Comparison of ENCODE assay signal across 12 cellular contexts in genomic region chr12:32444895-32445294, GRCh38. TPM values are rescaled to one million over a fixed set of nuclear protein-coding genes. Genes with fewer than 3 reads are reported as not detected.
DNase-seq lines count a peak whose midpoint lies in the region; ATAC-seq, FAIRE-seq and TF ChIP-seq lines count a peak whose summit lies in the region.
"Had no signal": no experiment of that assay in that cellular context is flagged by ENCODE, and none has a peak within 500 bp of the region (broad histone marks: within the 10 kb centered on the region; RNA-seq: fewer than 3 reads in every experiment).

No MANE protein-coding gene starts in this region.

- H3K27ac ChIP-seq in endothelial cell of umbilical vein (ENCODE audit: insufficient read depth, low read depth, low read length): peak overlapping the region; percentile 67
- H3K27ac ChIP-seq: right lobe of liver had no signal

- H3K4me2 ChIP-seq in endothelial cell of umbilical vein (ENCODE audit: insufficient read depth, low read length): peak overlapping the region; percentile 45

- dilution Hi-C loops in endothelial cell of umbilical vein (cut with MboI; ENCODE audit: extremely low pct_ligation_motif_present, low sequenced_read_pairs): no loop called here

- no peaks in the 10 kb centered on the region for H3K27me3 ChIP-seq in endothelial cell of umbilical vein (ENCODE audit: control insufficient read depth in 2 of 2, insufficient read depth in 2 of 2, low read length in 2 of 2)
- H3K27me3 ChIP-seq: right lobe of liver had no signal

- DNase-seq in NCI-H2227 (lab: John Stamatoyannopoulos, UW; ENCODE audit: unreplicated experiment) (peak; percentile 5), NCI-H2227 treated with DMSO at 0.1 percent for 48 hours (lab: John Stamatoyannopoulos, UW) (no peak), NCI-H2196 treated with DMSO at 0.1 percent for 48 hours (lab: John Stamatoyannopoulos, UW; ENCODE audit: unreplicated experiment) (peak; percentile 10), endothelial cell of umbilical vein (ENCODE audit: low read depth, low spot score) (peak; percentile 93), renal cortical epithelial cell (ENCODE audit: low read depth) (peak; percentile 99), NOMO-1 treated with dmso at 0.1 percent for 144 hours (lab: John Stamatoyannopoulos, UW; ENCODE audit: unreplicated experiment) (no peak)
- DNase-seq: activated CD4-positive, alpha-beta T cell treated with anti-CD3 and anti-CD28 coated beads for 36 hours; right lobe of liver; stimulated activated naive CD8-positive, alpha-beta T cell treated with anti-CD3 and anti-CD28 coated beads, Interleukin-15, Interleukin-2, amounts not matched to agents 100 U/mL and 50 U/mL, for 24 hours had no signal

- no peaks in the 10 kb centered on the region for H4K20me1 ChIP-seq in endothelial cell of umbilical vein (replicated peaks; ENCODE audit: control insufficient read depth, extremely low read depth, insufficient read depth, low read length)

- intact Hi-C loops in endothelial cell of umbilical vein (cut with micrococcal nuclease): loop anchor here (1.0 kb wide), 2 partner anchors 8 to 9 kb away; no protein-coding TSS in a partner anchor

- peak; percentile 82 for FAIRE-seq in endothelial cell of umbilical vein (lab: Jason Lieb, UNC)
- FAIRE-seq: GM12891 had no signal

- CTCF ChIA-PET in endothelial cell of umbilical vein (lab: Charles Lee): no interaction called here

- H3K79me2 ChIP-seq in endothelial cell of umbilical vein (ENCODE audit: control insufficient read depth, insufficient read depth, low read length): peaks cover 22% of the 10 kb centered on the region

- no peak for ATAC-seq in GM19395 (IDR thresholded peaks at IDR 0.05; ENCODE audit: unreplicated experiment)
- no peak for ATAC-seq in HG02884 (IDR thresholded peaks at IDR 0.05; ENCODE audit: unreplicated experiment)
- ATAC-seq: activated CD4-positive, alpha-beta T cell treated with anti-CD3 and anti-CD28 coated beads for 36 hours; stimulated activated naive CD8-positive, alpha-beta T cell treated with anti-CD3 and anti-CD28 coated beads, Interleukin-15, Interleukin-2, amounts not matched to agents 100 U/mL and 50 U/mL, for 24 hours had no signal

- H2AFZ ChIP-seq in endothelial cell of umbilical vein (ENCODE audit: low read depth, low read length): no peak overlapping the region

- no peak for TF ChIP-seq CTCF in endothelial cell of umbilical vein (IDR thresholded peaks at IDR 0.05; ENCODE audit: extremely low read depth in 1 of 2, insufficient read depth in 1 of 2, low read depth in 1 of 2, low read length in 2 of 2)

- no peaks in the 10 kb centered on the region for H3K9me1 ChIP-seq in endothelial cell of umbilical vein (replicated peaks; ENCODE audit: control insufficient read depth, extremely low read depth, insufficient read depth, low read length)

- no peaks in the 10 kb centered on the region for H3K36me3 ChIP-seq in endothelial cell of umbilical vein (ENCODE audit: control insufficient read depth in 2 of 2, extremely low read depth in 1 of 2, insufficient read depth in 2 of 2, low read length in 2 of 2)
- H3K36me3 ChIP-seq: right lobe of liver had no signal

- H3K9me3 ChIP-seq in endothelial cell of umbilical vein (replicated peaks; ENCODE audit: control insufficient read depth, insufficient read depth, low read length): no peaks in the 10 kb centered on the region
- H3K9me3 ChIP-seq: right lobe of liver had no signal

- peak overlapping the region; percentile 0 for H3K9ac ChIP-seq in endothelial cell of umbilical vein (replicated peaks; ENCODE audit: extremely low read depth, insufficient read depth, low read length)

- no peak for TF ChIP-seq POLR2A in endothelial cell of umbilical vein (IDR thresholded peaks at IDR 0.05; ENCODE audit: low read depth, low read length)

- peaks cover 44% of the 10 kb centered on the region for H3K4me1 ChIP-seq in endothelial cell of umbilical vein (ENCODE audit: control insufficient read depth, extremely low read depth, insufficient read depth, low read length)

- POLR2A ChIA-PET in endothelial cell of umbilical vein (lab: Charles Lee): no interaction called here

- H3K4me3 ChIP-seq in endothelial cell of umbilical vein (replicated peaks in 1 of 3; ENCODE audit: insufficient read depth in 1 of 3, low read depth in 1 of 3, low read length in 3 of 3): no peak overlapping the region
- H3K4me3 ChIP-seq: right lobe of liver had no signal

- no TSS peak for BruUV-seq in endothelial cell of umbilical vein (replicated peaks; lab: Mats Ljungman, UMichigan)

TF ChIP-seq in endothelial cell of umbilical vein, 7 proteins besides CTCF, POLR2A, EP300 and RAD21:
- TF ChIP-seq GATA2 (IDR thresholded peaks at IDR 0.05; ENCODE audit: insufficient read depth, insufficient read length, low read depth, low read length): peak; percentile 37
- peak; percentile 82 for TF ChIP-seq FOS (IDR thresholded peaks at IDR 0.05; ENCODE audit: borderline replicate concordance, insufficient read depth, low read length)
- no peak for TF ChIP-seq MYC (IDR thresholded peaks at IDR 0.05; ENCODE audit: low read depth, low read length)
- TF ChIP-seq POLR2AphosphoS5 (IDR thresholded peaks at IDR 0.05; ENCODE audit: insufficient read depth, low read depth, low read length): no peak
- TF ChIP-seq JUN (IDR thresholded peaks at IDR 0.05; ENCODE audit: borderline replicate concordance, insufficient read depth, insufficient read length, low read depth): peak; percentile 85
- no peak for TF ChIP-seq MAX (IDR thresholded peaks at IDR 0.05; ENCODE audit: insufficient read depth, insufficient read length)

RNA-seq across cellular contexts. Expression of gene FGD4, which starts 45.5 kb away (rescaled TPM):
- total RNA-seq in endothelial cell of umbilical vein (44.7 and 44.8 TPM in 2 replicates), renal cortical epithelial cell (30.6 and 65.2 TPM in 2 replicates)
- 5.7 and 6.6 TPM in 2 replicates for polyA plus RNA-seq in endothelial cell of umbilical vein
- 6.8 and 7.3 TPM in 2 replicates for polyA plus RNA-seq in endothelial cell of umbilical vein (2011; cell fraction: cytosol; rRNA removed)
- 27.6 and 37.7 TPM in 2 replicates for polyA plus RNA-seq in endothelial cell of umbilical vein (2011; cell fraction: nucleus; rRNA removed)
- polyA plus RNA-seq in endothelial cell of umbilical vein (2012): 13.6 and 17.5 TPM in 2 replicates
- 35.4 and 41.0 TPM in 2 replicates for polyA minus RNA-seq in endothelial cell of umbilical vein
- polyA minus RNA-seq in endothelial cell of umbilical vein (2011; cell fraction: cytosol; rRNA and poly(A)+ RNA removed): 8.9 TPM
- 79.0 and 91.1 TPM in 2 replicates for polyA minus RNA-seq in endothelial cell of umbilical vein (2011; cell fraction: nucleus; rRNA and poly(A)+ RNA removed)

Comparison
In these comparisons a context has a peak if more than half of its experiments do, and no peak if none do; other contexts are left out.
1. DNase-seq: peak in NCI-H2227 (single experiment), NCI-H2196 treated with DMSO at 0.1 percent for 48 hours (single experiment), endothelial cell of umbilical vein (single experiment) and renal cortical epithelial cell (single experiment); none in NCI-H2227 treated with DMSO at 0.1 percent for 48 hours (single experiment) and NOMO-1 treated with dmso at 0.1 percent for 144 hours (single experiment).